ENCODE assay signal across 30 cellular contexts in genomic region chr20:11549172-11550117, GRCh38.
DNase-seq lines count a peak whose midpoint lies in the region; ATAC-seq, FAIRE-seq and TF ChIP-seq lines count a peak whose summit lies in the region.
"Had no signal": no experiment of that assay in that cellular context is flagged by ENCODE, and none has a peak within 500 bp of the region (broad histone marks: within the 10 kb centered on the region; RNA-seq: fewer than 3 reads in every experiment).

No MANE protein-coding gene starts in this region.

- peak in 2 of 3 experiments; percentile 47 to 81 for DNase-seq in NCI-H1417 (lab: John Stamatoyannopoulos, UW)
- no peak for DNase-seq in NCI-H1417 treated with DMSO at 0.1 percent for 48 hours (lab: John Stamatoyannopoulos, UW)
- peak; percentile 70 for DNase-seq in NCI-H446 treated with DMSO at 0.1 percent for 48 hours (lab: John Stamatoyannopoulos, UW)
- no peak for DNase-seq in NCI-H1092 (lab: John Stamatoyannopoulos, UW)
- no peak for DNase-seq in HCEC 1CT
- no peak for DNase-seq in D721Med (ENCODE audit: insufficient read length, low spot score)
- DNase-seq: activated CD4-positive, alpha-beta T cell treated with anti-CD3 and anti-CD28 coated beads for 48 hours; activated CD8-positive, alpha-beta memory T cell treated with anti-CD3 and anti-CD28 coated beads for 24 hours; activated naive CD4-positive, alpha-beta T cell treated with anti-CD3 and anti-CD28 coated beads, Interleukin-2, amount 50 U/mL, for 16 hours; activated T-cell treated with anti-CD3 and anti-CD28 coated beads for 4 hours; brain microvascular endothelial cell; cerebellar nuclear complex; dermis blood vessel endothelial cell; endodermal cell; GM23248; head of caudate nucleus; kidney; lower lobe of right lung; naive thymus-derived CD8-positive, alpha-beta T cell; NCI-H526; nucleus accumbens; Right ventricle myocardium superior; stimulated activated CD4-positive, alpha-beta T cell treated with anti-CD3 and anti-CD28 coated beads, Interleukin-15, amount 100 ng/mL, for 24 hours; stimulated activated CD4-positive, alpha-beta T cell treated with anti-CD3 and anti-CD28 coated beads, Interleukin-4, amount 100 ng/mL, for 4 hours; T-helper 9 cell; trophoblast cell had no signal

- FAIRE-seq in islet of Langerhans (lab: Jason Lieb, UNC) (peak; percentile 38), D721Med (lab: Jason Lieb, UNC) (no peak)
- FAIRE-seq: kidney had no signal

- ATAC-seq in GM19452 (IDR thresholded peaks at IDR 0.05; ENCODE audit: unreplicated experiment), result no peak
- ATAC-seq: esophagus mucosa; lower lobe of right lung; naive thymus-derived CD8-positive, alpha-beta T cell; Panc1 had no signal

- no peak for TF ChIP-seq CTCF in D721Med (IDR thresholded peaks at IDR 0.05; ENCODE audit: insufficient read depth, missing control alignments)

Comparison
In these comparisons a context has a peak if more than half of its experiments do, and no peak if none do; other contexts are left out.
1. DNase-seq: peak in NCI-H1417 (2 of 3) and NCI-H446 treated with DMSO at 0.1 percent for 48 hours (single experiment); none in NCI-H1417 treated with DMSO at 0.1 percent for 48 hours (single experiment), NCI-H1092 (single experiment), HCEC 1CT (single experiment) and D721Med (single experiment).